In the genomic region with DNA sequence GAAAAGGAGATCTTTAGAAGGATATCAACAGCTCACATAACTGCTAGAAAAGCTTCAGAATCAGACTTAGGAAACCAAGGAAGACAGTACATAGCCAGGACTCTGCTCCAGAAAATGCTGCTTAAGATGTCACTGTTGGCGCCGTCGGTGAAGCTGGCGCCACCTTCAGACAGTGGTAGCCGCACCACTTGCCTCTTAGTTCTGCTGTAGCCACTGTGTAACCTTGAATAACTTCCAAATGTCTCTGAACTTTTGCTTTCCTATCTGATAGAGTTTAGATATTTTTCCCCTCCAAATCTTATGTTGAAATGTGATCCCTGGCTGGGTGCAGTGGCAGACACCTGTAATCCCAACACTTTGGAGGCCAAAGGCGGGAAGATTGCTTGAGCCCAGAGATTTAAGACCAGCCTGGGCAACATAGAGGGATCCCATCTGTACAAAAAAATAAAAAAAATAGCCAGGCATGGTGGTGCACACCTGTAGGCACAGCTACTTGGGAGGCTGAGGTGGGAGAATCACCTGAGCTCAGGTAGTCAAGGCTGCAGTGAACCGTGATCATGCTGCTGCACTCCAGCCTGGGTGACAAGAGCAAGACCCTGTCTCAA, we compare ENCODE assay signal across 11 cellular contexts. TPM values are rescaled to one million over a fixed set of nuclear protein-coding genes. Genes with fewer than 3 reads are reported as not detected.
A peak's percentile ranks its signal among the peaks of the same experiment; 100 is the strongest.
DNase-seq lines count a peak whose midpoint lies in the region; ATAC-seq and TF ChIP-seq lines count a peak whose summit lies in the region.
"Had no signal": no experiment of that assay in that cellular context is flagged by ENCODE, and none has a peak within 500 bp of the region (broad histone marks: within the 10 kb centered on the region; RNA-seq: fewer than 3 reads in every experiment).

No MANE protein-coding gene starts in this region.

- intact Hi-C loops in Right ventricle myocardium inferior (cut with DNase I), result loop anchor here (10.0 kb wide), 1 partner anchor 261 kb away; no protein-coding TSS in a partner anchor
- intact Hi-C loops in transverse colon (cut with DNase I; ENCODE audit: low total_unique reads), result no loop called here

- no peaks in the 10 kb centered on the region for H3K9me2 ChIP-seq in SK-N-SH

- TF ChIP-seq POLR2A in transverse colon (IDR thresholded peaks at IDR 0.05) (no peak), gastroesophageal sphincter (IDR thresholded peaks at IDR 0.05) (no peak)

- peaks cover 3% of the 10 kb centered on the region for H3K27me3 ChIP-seq in cardiac muscle cell
- H3K27me3 ChIP-seq in SK-N-SH (ENCODE audit: insufficient read depth), result no peaks in the 10 kb centered on the region
- H3K27me3 ChIP-seq in transverse colon, result peaks cover 20% of the 10 kb centered on the region
- peaks cover 16% of the 10 kb centered on the region for H3K27me3 ChIP-seq in gastroesophageal sphincter

- H2AFZ ChIP-seq in SK-N-SH (ENCODE audit: low read depth), result no peak overlapping the region

- no peaks in the 10 kb centered on the region for H3F3A ChIP-seq in SK-N-SH (replicated peaks; ENCODE audit: insufficient read depth)

- no peak overlapping the region for H3K4me2 ChIP-seq in SK-N-SH

- H3K9me3 ChIP-seq in cardiac muscle cell (ENCODE audit: low read depth) (no peaks in the 10 kb centered on the region), SK-N-SH (no peaks in the 10 kb centered on the region), transverse colon (no peaks in the 10 kb centered on the region), gastroesophageal sphincter (no peaks in the 10 kb centered on the region)

- H3K4me3 ChIP-seq in cardiac muscle cell, result no peak overlapping the region
- H3K4me3 ChIP-seq in SK-N-SH (ENCODE audit: low read depth in 2 of 2, low read length in 1 of 2), result no peak overlapping the region; a peak in 1 of 4 replicates
- no peak overlapping the region for H3K4me3 ChIP-seq in fibroblast of the aortic adventitia (ENCODE audit: low read depth, low read length)
- H3K4me3 ChIP-seq in transverse colon, result no peak overlapping the region
- no peak overlapping the region for H3K4me3 ChIP-seq in gastroesophageal sphincter

- peak; percentile 23; the same call in 1 of the 2 replicates for TF ChIP-seq RAD21 in SK-N-SH (IDR thresholded peaks at IDR 0.05; ENCODE audit: low read length)

- H3K36me3 ChIP-seq in cardiac muscle cell, result no peaks in the 10 kb centered on the region
- no peaks in the 10 kb centered on the region for H3K36me3 ChIP-seq in SK-N-SH (replicated peaks in 1 of 2; ENCODE audit: control insufficient read depth in 1 of 2, insufficient read depth in 2 of 2, low read length in 1 of 2)
- H3K36me3 ChIP-seq in transverse colon, result no peaks in the 10 kb centered on the region
- H3K36me3 ChIP-seq in gastroesophageal sphincter, result no peaks in the 10 kb centered on the region

- TF ChIP-seq CTCF in cardiac muscle cell (IDR thresholded peaks at IDR 0.05; ENCODE audit: low read depth, low read length) (peak; percentile 54), SK-N-SH (IDR thresholded peaks at IDR 0.05) (peak; percentile 36; the same call in 1 of the 2 replicates), fibroblast of the aortic adventitia (IDR thresholded peaks at IDR 0.05; ENCODE audit: insufficient read depth, low read length) (peak; percentile 31), transverse colon (IDR thresholded peaks at IDR 0.05) (peak in 2 of 5 experiments; percentile 13), gastroesophageal sphincter (IDR thresholded peaks at IDR 0.05) (peak in 1 of 4 experiments; percentile 49)

- in situ Hi-C loops in transverse colon (cut with MboI; ENCODE audit: low pct_ligation_motif_present in 1 of 4, low pct_unique_long_range_greater_than_20kb in 1 of 4, low sequenced_read_pairs in 3 of 4), result no loop called here

- H3K27ac ChIP-seq in cardiac muscle cell (no peak overlapping the region), SK-N-SH (ENCODE audit: low read depth in 2 of 2, low read length in 1 of 2) (no peak overlapping the region), transverse colon (no peak overlapping the region), gastroesophageal sphincter (no peak overlapping the region)

- no peaks in the 10 kb centered on the region for H3K79me2 ChIP-seq in SK-N-SH (ENCODE audit: insufficient read depth)

- TF ChIP-seq EP300 in SK-N-SH (IDR thresholded peaks at IDR 0.05; ENCODE audit: borderline replicate concordance in 1 of 2, low read depth in 1 of 2, low read length in 1 of 2) (no peak), transverse colon (IDR thresholded peaks at IDR 0.05; ENCODE audit: low read depth) (no peak), gastroesophageal sphincter (IDR thresholded peaks at IDR 0.05) (no peak)

- no peak overlapping the region for H3K9ac ChIP-seq in SK-N-SH

- POLR2A ChIA-PET in SK-N-SH (lab: Yijun Ruan, JAX), result no interaction called here

- 67% methylated on average over 7 of the region's 7 CpGs for WGBS in SK-N-SH (ENCODE audit: low lambda C conversion rate)
- WGBS in transverse colon (ENCODE audit: low coverage in 1 of 2), 2 donors, result 37% methylated on average over 7 of the region's 7 CpGs; no CpG with 5 or more reads in 1 of the 2 donors
- WGBS in gastroesophageal sphincter (ENCODE audit: low coverage in 1 of 2), 2 donors, result 8 to 28% methylated on average over 5 to 7 of the region's 7 CpGs

- peak; percentile 27 to 34 for DNase-seq in cardiac muscle cell (ENCODE audit: low read depth in 1 of 2, low spot score in 1 of 2)
- DNase-seq in Right ventricle myocardium inferior (ENCODE audit: missing footprints), result no peak
- DNase-seq in SK-N-SH, result no peak
- DNase-seq in fibroblast of the aortic adventitia (ENCODE audit: low read depth), result peak; percentile 13
- DNase-seq in transverse colon, result peak; percentile 13
- DNase-seq in DMS153 (lab: John Stamatoyannopoulos, UW), result no peak
- DNase-seq: SHP77 treated with DMSO at 0.1 percent for 48 hours; stimulated activated naive CD4-positive, alpha-beta T cell had no signal

- H4K20me1 ChIP-seq in SK-N-SH (ENCODE audit: insufficient read depth), result no peaks in the 10 kb centered on the region

- CTCF ChIA-PET in SK-N-SH (lab: Yijun Ruan, JAX), result interaction anchor here (0.7 to 1.6 kb wide), 5 partner anchors 10 to 280 kb away, joined by 3 read pairs; no protein-coding TSS in a partner anchor

- H3K4me1 ChIP-seq in cardiac muscle cell (ENCODE audit: low read depth) (no peaks in the 10 kb centered on the region), SK-N-SH (ENCODE audit: control insufficient read depth in 1 of 2, insufficient read depth in 2 of 2, low read depth in 1 of 2, low read length in 1 of 2) (no peaks in the 10 kb centered on the region; a peak in 1 of 4 replicates), transverse colon (no peaks in the 10 kb centered on the region), gastroesophageal sphincter (no peaks in the 10 kb centered on the region)

- ATAC-seq in Right ventricle myocardium inferior (no peak), HG03520 (IDR thresholded peaks at IDR 0.05; ENCODE audit: unreplicated experiment) (no peak), gastroesophageal sphincter (no peak)

TF ChIP-seq in SK-N-SH, 30 proteins besides CTCF, POLR2A, EP300 and RAD21:
- TF ChIP-seq SMC3 (IDR thresholded peaks at IDR 0.05; ENCODE audit: low read depth, low read length), result peak; percentile 18; the same call in 1 of the 2 replicates
- TF ChIP-seq, protein P1, sequence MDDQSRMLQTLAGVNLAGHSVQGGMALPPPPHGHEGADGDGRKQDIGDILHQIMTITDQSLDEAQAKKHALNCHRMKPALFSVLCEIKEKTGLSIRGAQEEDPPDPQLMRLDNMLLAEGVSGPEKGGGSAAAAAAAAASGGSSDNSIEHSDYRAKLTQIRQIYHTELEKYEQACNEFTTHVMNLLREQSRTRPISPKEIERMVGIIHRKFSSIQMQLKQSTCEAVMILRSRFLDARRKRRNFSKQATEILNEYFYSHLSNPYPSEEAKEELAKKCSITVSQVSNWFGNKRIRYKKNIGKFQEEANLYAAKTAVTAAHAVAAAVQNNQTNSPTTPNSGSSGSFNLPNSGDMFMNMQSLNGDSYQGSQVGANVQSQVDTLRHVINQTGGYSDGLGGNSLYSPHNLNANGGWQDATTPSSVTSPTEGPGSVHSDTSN (IDR thresholded peaks at IDR 0.05), result no peak

RNA-seq across cellular contexts. Expression of gene USP31, which starts 6.3 kb away (rescaled TPM):
- total RNA-seq in cardiac muscle cell, result 7.1 and 8.7 TPM in 2 replicates
- polyA plus RNA-seq in cardiac muscle cell, result 5.1 and 5.4 TPM in 2 replicates
- 26.8 TPM for total RNA-seq in Right ventricle myocardium inferior
- 2.8 and 3.2 TPM in 2 replicates for polyA plus RNA-seq in SK-N-SH (2012; rRNA removed)
- polyA plus RNA-seq in SK-N-SH (2012; cell fraction: cytosol; rRNA removed), result 2.1 and 2.5 TPM in 2 replicates
- polyA plus RNA-seq in SK-N-SH (2012; cell fraction: nucleus; rRNA removed), result 8.2 and 11.0 TPM in 2 replicates
- total RNA-seq in fibroblast of the aortic adventitia (ENCODE audit: low replicate concordance), result 5.2 and 9.0 TPM in 2 replicates
- 1 to 10 TPM; 6.0 to 8.3 (median 7.1) TPM for total RNA-seq in transverse colon
- total RNA-seq in gastroesophageal sphincter, result 10 to 100 TPM; 11.2 to 37.7 (median 26.6) TPM

RNA-seq across cellular contexts. Expression of gene SCNN1G, which starts 27.0 kb away (rescaled TPM):
- total RNA-seq in cardiac muscle cell (0.04 TPM in 1 of 2 replicates, not detected in the other), Right ventricle myocardium inferior (0.30 TPM), fibroblast of the aortic adventitia (ENCODE audit: low replicate concordance) (not detected in 2 replicates), transverse colon (10 to 100 TPM in 3 of 4 donors, 1 to 10 TPM in 1; 2.8 to 87.8 (median 66.2) TPM), gastroesophageal sphincter (under 1 TPM in 2 of 4 donors, not detected in 2; 0.27 to 0.39 TPM)
- polyA plus RNA-seq in cardiac muscle cell (not detected in 2 replicates), SK-N-SH (2012; rRNA removed) (not detected in 2 replicates)
- not detected in 2 replicates for polyA plus RNA-seq in SK-N-SH (2012; cell fraction: cytosol; rRNA removed)
- not detected in 2 replicates for polyA plus RNA-seq in SK-N-SH (2012; cell fraction: nucleus; rRNA removed)
- total RNA-seq: renal cortical epithelial cell had no signal

Comparison
In these comparisons a context has a peak if more than half of its experiments do, and no peak if none do; other contexts are left out.
1. DNase-seq: peak in cardiac muscle cell (2 of 2), fibroblast of the aortic adventitia (single experiment) and transverse colon (single experiment); none in Right ventricle myocardium inferior (single experiment), SK-N-SH (single experiment) and DMS153 (single experiment).